Comparison of ENCODE assay signal across 20 cellular contexts in genomic region chr9:22216730-22217160, GRCh38.
A peak's percentile ranks its signal among the peaks of the same experiment; 100 is the strongest.
DNase-seq lines count a peak whose midpoint lies in the region; ATAC-seq and TF ChIP-seq lines count a peak whose summit lies in the region.
"Had no signal": no experiment of that assay in that cellular context is flagged by ENCODE, and none has a peak within 500 bp of the region (broad histone marks: within the 10 kb centered on the region; RNA-seq: fewer than 3 reads in every experiment).

No MANE protein-coding gene starts in this region.

- peaks cover 9% of the 10 kb centered on the region for H3F3A ChIP-seq in PC-3 (ENCODE audit: low read length, unreplicated experiment)

- no peaks in the 10 kb centered on the region for H3K27me3 Mint-ChIP-seq in stimulated activated memory B cell treated with anti-CD40 and anti-IgM and Interleukin-4, amounts not matched to agents 10 μg/mL and 1 μg/mL and 100 μg/mL, for 72 hours
- H3K27me3 Mint-ChIP-seq: activated B cell treated with CpG ODN at 0.5 μM for 24 hours had no signal

- no peak for ATAC-seq in PC-3
- peak; percentile 48 for ATAC-seq in stimulated activated memory B cell treated with anti-CD40 and anti-IgM and Interleukin-4, amounts not matched to agents 10 μg/mL and 1 μg/mL and 100 μg/mL, for 72 hours
- ATAC-seq: heart right ventricle had no signal

- no peak overlapping the region for H3K4me3 ChIP-seq in PC-3 (ENCODE audit: low read length)
- H3K4me3 ChIP-seq in fibroblast of mammary gland (ENCODE audit: control insufficient read depth, low read depth, low read length) = no peak overlapping the region
- H3K4me3 ChIP-seq in suprapubic skin = no peak overlapping the region
- H3K4me3 ChIP-seq: A549, adrenal gland, heart right ventricle, left ventricle myocardium inferior had no signal

- no peaks in the 10 kb centered on the region for H3K79me2 ChIP-seq in PC-3 (ENCODE audit: low read length)

- DNase-seq in NCI-H82 (lab: John Stamatoyannopoulos, UW) (peak; percentile 16), NCI-H82 treated with DMSO at 0.1 percent for 48 hours (lab: John Stamatoyannopoulos, UW; ENCODE audit: unreplicated experiment) (no peak), PC-3 (peak; percentile 51), fibroblast of mammary gland (ENCODE audit: low read depth) (peak; percentile 65), NOMO-1 treated with DMSO at 0.1 percent for 48 hours (lab: John Stamatoyannopoulos, UW; ENCODE audit: unreplicated experiment) (no peak), suprapubic skin (ENCODE audit: low spot score in 2 of 2) (no peak), cerebellar nuclear complex (lab: John Stamatoyannopoulos, UW) (no peak)
- DNase-seq: activated B cell treated with CpG ODN at 0.5 μM for 24 hours; adrenal gland; heart right ventricle; left ventricle myocardium inferior; MM.1S; NCI-H510A; SK-N-SH; stimulated activated CD4-positive, alpha-beta T cell treated with anti-CD3 and anti-CD28 coated beads, Interleukin-12 subunit alpha, Interleukin-12 subunit beta, amount 100 ng/mL, for 4 hours had no signal

- H3K4me3 Mint-ChIP-seq in stimulated activated memory B cell treated with anti-CD40 and anti-IgM and Interleukin-4, amounts not matched to agents 10 μg/mL and 1 μg/mL and 100 μg/mL, for 72 hours = no peak overlapping the region
- H3K4me3 Mint-ChIP-seq: activated B cell treated with CpG ODN at 0.5 μM for 24 hours, neural crest cell, type B pancreatic cell had no signal

- no peak overlapping the region for H3K4me2 ChIP-seq in PC-3 (ENCODE audit: low read length)
- H3K4me2 ChIP-seq: A549, SK-N-SH had no signal

- no peaks in the 10 kb centered on the region for H3K36me3 Mint-ChIP-seq in stimulated activated memory B cell treated with anti-CD40 and anti-IgM and Interleukin-4, amounts not matched to agents 10 μg/mL and 1 μg/mL and 100 μg/mL, for 72 hours
- H3K36me3 Mint-ChIP-seq: type B pancreatic cell had no signal

- H3K4me1 ChIP-seq in PC-3 (ENCODE audit: insufficient read depth, low read length) (peaks cover 51% of the 10 kb centered on the region), suprapubic skin (peaks cover 6% of the 10 kb centered on the region)
- H3K4me1 ChIP-seq: adrenal gland had no signal

- no peak overlapping the region for H2AFZ ChIP-seq in PC-3 (ENCODE audit: low read length)

- intact Hi-C loops in PC-3 (cut with micrococcal nuclease) = no loop called here

- TF ChIP-seq CTCF in PC-3 (conservative IDR thresholded peaks at IDR 0.05; ENCODE audit: low read depth, low read length) (no peak), fibroblast of mammary gland (conservative IDR thresholded peaks at IDR 0.05; ENCODE audit: control insufficient read depth, insufficient read depth, low read depth, low read length) (no peak), suprapubic skin (IDR thresholded peaks at IDR 0.05) (no peak)

- POLR2A ChIA-PET in PC-3 (lab: Charles Lee; ENCODE audit: unreplicated experiment) = no interaction called here

- H3K36me3 ChIP-seq in PC-3 (ENCODE audit: low read depth, low read length) = no peaks in the 10 kb centered on the region
- H3K36me3 ChIP-seq in suprapubic skin = no peaks in the 10 kb centered on the region
- H3K36me3 ChIP-seq: adrenal gland, heart right ventricle, left ventricle myocardium inferior had no signal

- H3K27me3 ChIP-seq in PC-3 (ENCODE audit: low read length) = no peaks in the 10 kb centered on the region
- no peaks in the 10 kb centered on the region for H3K27me3 ChIP-seq in suprapubic skin
- H3K27me3 ChIP-seq: adrenal gland had no signal

- no peaks in the 10 kb centered on the region for H3K9me3 ChIP-seq in PC-3 (ENCODE audit: low read length)
- no peaks in the 10 kb centered on the region for H3K9me3 ChIP-seq in suprapubic skin
- H3K9me3 ChIP-seq: A549, adrenal gland, SK-N-SH had no signal

- no peak overlapping the region for H3K9ac ChIP-seq in PC-3 (ENCODE audit: low read length)
- H3K9ac ChIP-seq: SK-N-SH had no signal

- peaks cover 7% of the 10 kb centered on the region for H3K4me1 Mint-ChIP-seq in stimulated activated memory B cell treated with anti-CD40 and anti-IgM and Interleukin-4, amounts not matched to agents 10 μg/mL and 1 μg/mL and 100 μg/mL, for 72 hours

- no peak for TF ChIP-seq POLR2A in suprapubic skin (IDR thresholded peaks at IDR 0.05)

- CTCF ChIA-PET in PC-3 (lab: Charles Lee) = no interaction called here

- H3K9me2 ChIP-seq in PC-3 (replicated peaks; ENCODE audit: low read length) = no peaks in the 10 kb centered on the region
- H3K9me2 ChIP-seq: SK-N-SH had no signal

- 67% methylated on average over 7 of the region's 8 CpGs for WGBS in suprapubic skin

- H3K27ac ChIP-seq in PC-3 (ENCODE audit: low read length) (0 out of 2 replicates have a peak overlapping the region, but pooled peaks have one; percentile 13), suprapubic skin (no peak overlapping the region)
- H3K27ac ChIP-seq: adrenal gland, heart right ventricle, HL-60, left ventricle myocardium inferior had no signal

- H4K20me1 ChIP-seq in PC-3 (ENCODE audit: low read length) = no peaks in the 10 kb centered on the region

- no TSS peak for BruUV-seq in PC-3 (replicated peaks; lab: Mats Ljungman, UMichigan)

- TF ChIP-seq EP300 in suprapubic skin (IDR thresholded peaks at IDR 0.05) = no peak

- H3K9me3 Mint-ChIP-seq in stimulated activated memory B cell treated with anti-CD40 and anti-IgM and Interleukin-4, amounts not matched to agents 10 μg/mL and 1 μg/mL and 100 μg/mL, for 72 hours = peaks cover 3% of the 10 kb centered on the region
- H3K9me3 Mint-ChIP-seq: activated B cell treated with CpG ODN at 0.5 μM for 24 hours, neural crest cell, type B pancreatic cell had no signal

- H3K27ac Mint-ChIP-seq in stimulated activated memory B cell treated with anti-CD40 and anti-IgM and Interleukin-4, amounts not matched to agents 10 μg/mL and 1 μg/mL and 100 μg/mL, for 72 hours = no peak overlapping the region
- H3K27ac Mint-ChIP-seq: activated B cell treated with CpG ODN at 0.5 μM for 24 hours, type B pancreatic cell had no signal

Comparison
In these comparisons a context has a peak if more than half of its experiments do, and no peak if none do; other contexts are left out.
1. DNase-seq: peak in NCI-H82 (single experiment), PC-3 (single experiment) and fibroblast of mammary gland (single experiment); none in NCI-H82 treated with DMSO at 0.1 percent for 48 hours (single experiment), NOMO-1 treated with DMSO at 0.1 percent for 48 hours (single experiment), suprapubic skin (0 of 2) and cerebellar nuclear complex (0 of 2).